Comparison of ENCODE assay signal across 24 cellular contexts in the genomic region with DNA sequence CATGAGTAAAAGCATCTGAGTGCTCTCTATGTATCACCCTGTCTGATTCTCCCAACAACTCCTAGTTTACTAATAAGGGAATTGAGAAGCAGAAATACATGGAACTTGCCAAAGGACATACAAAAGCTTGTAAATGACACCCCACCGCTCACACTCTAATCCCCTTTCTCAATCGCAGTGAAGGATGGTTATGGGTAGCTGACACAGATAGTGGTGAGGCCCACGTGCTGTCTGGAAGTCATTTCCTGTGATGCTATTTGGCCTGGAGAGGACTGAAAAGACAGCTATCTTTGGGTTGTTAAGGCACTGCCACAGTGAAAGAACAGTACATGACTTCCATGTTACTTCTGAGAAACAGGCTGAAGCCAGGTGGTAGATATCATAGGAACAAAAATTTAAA.
"Had no signal": no experiment of that assay in that cellular context is flagged by ENCODE, and none has a peak within 500 bp of the region (broad histone marks: within the 10 kb centered on the region; RNA-seq: fewer than 3 reads in every experiment).

No MANE protein-coding gene starts in this region.

- H3K36me3 Mint-ChIP-seq: activated naive CD8-positive, alpha-beta T cell treated with anti-CD3 and anti-CD28 coated beads for 36 hours had no signal

- H3K9me3 ChIP-seq: ascending aorta, SJSA1 had no signal

- H3K36me3 ChIP-seq: ascending aorta, SJSA1 had no signal

- H3K4me3 ChIP-seq: ascending aorta, SJSA1 had no signal

- H3K27me3 ChIP-seq: ascending aorta, SJSA1 had no signal

- H3K4me1 ChIP-seq: ascending aorta, SJSA1 had no signal

- H3K4me1 Mint-ChIP-seq: activated B cell treated with CpG ODN at 0.5 μM for 24 hours; activated CD4-positive, alpha-beta T cell treated with anti-CD3 and anti-CD28 coated beads, Interleukin-2, amount 10 ng/mL, durations not matched to agents 24 days and 14 days; central memory CD8-positive, alpha-beta T cell; T-helper 17 cell had no signal

- H3K27ac Mint-ChIP-seq: activated B cell treated with CpG ODN at 0.5 μM for 24 hours; activated CD4-positive, alpha-beta T cell treated with anti-CD3 and anti-CD28 coated beads, Interleukin-2, amount 10 ng/mL, durations not matched to agents 24 days and 14 days; activated naive CD8-positive, alpha-beta T cell treated with anti-CD3 and anti-CD28 coated beads for 36 hours; brain; T-helper 17 cell had no signal

- ATAC-seq: activated T-cell treated with anti-CD3 and anti-CD28 coated beads, Interleukin-2, amount 50 U/mL, for 4 hours; PC-3; T-helper 17 cell had no signal

- H3K27me3 Mint-ChIP-seq: activated B cell treated with CpG ODN at 0.5 μM for 24 hours; activated CD4-positive, alpha-beta T cell treated with anti-CD3 and anti-CD28 coated beads, Interleukin-2, amount 10 ng/mL, durations not matched to agents 24 days and 14 days; activated naive CD8-positive, alpha-beta T cell treated with anti-CD3 and anti-CD28 coated beads for 36 hours; brain had no signal

- H3K4me3 Mint-ChIP-seq: activated B cell treated with CpG ODN at 0.5 μM for 24 hours; activated CD4-positive, alpha-beta T cell treated with anti-CD3 and anti-CD28 coated beads, Interleukin-2, amount 10 ng/mL, durations not matched to agents 24 days and 14 days; activated naive CD8-positive, alpha-beta T cell treated with anti-CD3 and anti-CD28 coated beads for 36 hours; activated T-cell treated with anti-CD3 and anti-CD28 coated beads, Interleukin-2, amount 50 U/mL, for 4 hours; brain; central memory CD8-positive, alpha-beta T cell; T-helper 17 cell had no signal

- H3K9me3 Mint-ChIP-seq: activated CD4-positive, alpha-beta T cell treated with anti-CD3 and anti-CD28 coated beads, Interleukin-2, amount 10 ng/mL, durations not matched to agents 24 days and 14 days; activated naive CD8-positive, alpha-beta T cell treated with anti-CD3 and anti-CD28 coated beads for 36 hours; central memory CD8-positive, alpha-beta T cell had no signal

- H3K27ac ChIP-seq: ascending aorta, SJSA1 had no signal

- DNase-seq: activated B cell treated with CpG ODN at 0.5 μM for 24 hours; activated CD4-positive, alpha-beta T cell treated with anti-CD3 and anti-CD28 coated beads for 1 hour; activated CD4-positive, alpha-beta T cell treated with anti-CD3 and anti-CD28 coated beads, Interleukin-2, amount 10 ng/mL, durations not matched to agents 24 days and 14 days; activated CD4-positive, alpha-beta T cell treated with anti-CD3 and anti-CD28 coated beads, Interleukin-2, amount 50 U/mL, for 48 hours; activated effector memory CD4-positive, alpha-beta T cell treated with anti-CD3 and anti-CD28 coated beads, Interleukin-2, amount 50 U/mL, for 16 hours; activated naive CD4-positive, alpha-beta T cell treated with Interleukin-2 at 50 U/mL for 16 hours; activated naive CD8-positive, alpha-beta T cell treated with anti-CD3 and anti-CD28 coated beads for 36 hours; activated T-cell treated with anti-CD3 and anti-CD28 coated beads, Interleukin-2, amount 50 U/mL, for 4 hours; Karpas-422; MM.1S; NCI-H1105; NCI-H1436; NCI-H187; NCI-H2081; NCI-H510A treated with DMSO at 0.1 percent for 48 hours; NCI-H69; PC-3; SHP77; T-helper 17 cell; T-helper 9 cell had no signal
